In genomic region chr4:1168291-1169031, GRCh38 we compare ENCODE assay signal across 1 cellular context.
TF ChIP-seq lines count a peak whose summit lies in the region.

No MANE protein-coding gene starts in this region.

TF ChIP-seq in IMR-90, 13 proteins besides CTCF, POLR2A, EP300 and RAD21:
- TF ChIP-seq FOS (IDR thresholded peaks at IDR 0.05; ENCODE audit: low read depth, low read length) = no peak
- no peak for TF ChIP-seq RFX5 (IDR thresholded peaks at IDR 0.05; ENCODE audit: low read depth, low read length)
- no peak for TF ChIP-seq NFE2L2 (IDR thresholded peaks at IDR 0.05; ENCODE audit: low read depth, low read length)
- TF ChIP-seq MXI1 (IDR thresholded peaks at IDR 0.05; ENCODE audit: borderline replicate concordance, low read depth, low read length) = no peak
- no peak for TF ChIP-seq MAZ (IDR thresholded peaks at IDR 0.05; ENCODE audit: borderline replicate concordance, low read depth, low read length)
TF ChIP-seq in IMR-90: peak in this region for 0.
